ENCODE assay signal across 16 cellular contexts in genomic region chr2:224793961-224794360, GRCh38.
DNase-seq lines count a peak whose midpoint lies in the region; ATAC-seq and TF ChIP-seq lines count a peak whose summit lies in the region.
"Had no signal": no experiment of that assay in that cellular context is flagged by ENCODE, and none has a peak within 500 bp of the region (broad histone marks: within the 10 kb centered on the region; RNA-seq: fewer than 3 reads in every experiment).

No MANE protein-coding gene starts in this region.

- no peaks in the 10 kb centered on the region for H3K4me1 ChIP-seq in left ventricle myocardium inferior
- peaks cover 12% of the 10 kb centered on the region for H3K4me1 ChIP-seq in adipocyte (ENCODE audit: control insufficient read depth, insufficient read depth, low read length)
- H3K4me1 ChIP-seq in vagina, result peaks cover 16% of the 10 kb centered on the region
- H3K4me1 ChIP-seq: testis had no signal

- DNase-seq in Right ventricle myocardium inferior (ENCODE audit: missing footprints) (no peak), left ventricle myocardium inferior (no peak), adipocyte (ENCODE audit: low read depth) (peak; percentile 93), left ventricle myocardium superior (no peak), vagina (ENCODE audit: extremely low spot score in 2 of 2) (no peak), SKM-1 (lab: John Stamatoyannopoulos, UW; ENCODE audit: unreplicated experiment) (no peak), SW 1271 (lab: John Stamatoyannopoulos, UW) (no peak)
- DNase-seq: DMS 273 treated with DMSO at 0.1 percent for 48 hours, hippocampal formation, kidney glomerular epithelial cell, MM.1S, NCI-H2029 treated with DMSO at 0.1 percent for 48 hours, PC-9, testis had no signal

- H3K27ac ChIP-seq in left ventricle myocardium inferior (replicated peaks) (no peak overlapping the region), vagina (peak overlapping the region; percentile 30)
- H3K27ac ChIP-seq: PC-9, testis, VCaP had no signal

- no peaks in the 10 kb centered on the region for H3K9me3 ChIP-seq in left ventricle myocardium inferior (replicated peaks)
- H3K9me3 ChIP-seq in adipocyte (ENCODE audit: control insufficient read depth, low read length), result no peaks in the 10 kb centered on the region
- H3K9me3 ChIP-seq in vagina, result no peaks in the 10 kb centered on the region
- H3K9me3 ChIP-seq: testis had no signal

- intact Hi-C loops in Right ventricle myocardium inferior (cut with DNase I), result no loop called here
- intact Hi-C loops in left ventricle myocardium inferior (cut with micrococcal nuclease), result no loop called here
- intact Hi-C loops in left ventricle myocardium superior (cut with micrococcal nuclease), result no loop called here
- intact Hi-C loops in vagina (cut with DNase I), result no loop called here

- peak overlapping the region; percentile 60 for H3K9ac ChIP-seq in adipocyte (ENCODE audit: low read length)

- H3K4me3 ChIP-seq in left ventricle myocardium inferior, result no peak overlapping the region
- H3K4me3 ChIP-seq in adipocyte (ENCODE audit: low read length), result no peak overlapping the region
- no peak overlapping the region for H3K4me3 ChIP-seq in vagina
- H3K4me3 ChIP-seq: PC-9, testis had no signal

- H3K36me3 ChIP-seq in left ventricle myocardium inferior (no peaks in the 10 kb centered on the region), adipocyte (ENCODE audit: control insufficient read depth, insufficient read depth, low read length, severe bottlenecking) (peaks cover 22% of the 10 kb centered on the region), vagina (no peaks in the 10 kb centered on the region)

- TF ChIP-seq CTCF in left ventricle myocardium inferior (IDR thresholded peaks at IDR 0.05; ENCODE audit: borderline replicate concordance) (no peak), vagina (IDR thresholded peaks at IDR 0.05) (no peak)

- H3K27me3 ChIP-seq in left ventricle myocardium inferior (ENCODE audit: low read depth) (peaks cover 7% of the 10 kb centered on the region), adipocyte (replicated peaks; ENCODE audit: control insufficient read depth, insufficient read depth, low read length) (no peaks in the 10 kb centered on the region), vagina (no peaks in the 10 kb centered on the region)
- H3K27me3 ChIP-seq: testis had no signal

- ATAC-seq in Right ventricle myocardium inferior, result peak; percentile 94
- ATAC-seq in left ventricle myocardium superior, result peak; percentile 94
- no peak for ATAC-seq in HG03135 (IDR thresholded peaks at IDR 0.05; ENCODE audit: unreplicated experiment)

- TF ChIP-seq POLR2A in vagina (IDR thresholded peaks at IDR 0.05), result no peak
